8 cellular contexts compared by ENCODE assay signal in genomic region chr22:42608481-42609361, GRCh38. TPM values are rescaled to one million over a fixed set of nuclear protein-coding genes. Genes with fewer than 3 reads are reported as not detected.
DNase-seq lines count a peak whose midpoint lies in the region; ATAC-seq and FAIRE-seq lines count a peak whose summit lies in the region.

No MANE protein-coding gene starts in this region.

- H3K4me3 ChIP-seq in skeletal muscle satellite cell (ENCODE audit: low read length), result peak overlapping the region; percentile 55

- H3K4me1 ChIP-seq in skeletal muscle satellite cell (ENCODE audit: control insufficient read depth, insufficient read depth, low read length), result peaks cover 48% of the 10 kb centered on the region

- peak; percentile 42 for DNase-seq in HTR-8/SVneo (ENCODE audit: insufficient read length, low spot score)
- DNase-seq in amniotic epithelial cell (ENCODE audit: low read depth), result peak; percentile 55
- DNase-seq in left ventricle myocardium superior, result no peak
- no peak for DNase-seq in SKM-1 treated with dmso at 0.1 percent for 144 hours (lab: John Stamatoyannopoulos, UW; ENCODE audit: unreplicated experiment)
- no peak for DNase-seq in HuH-7.5 (ENCODE audit: low spot score)
- no peak for DNase-seq in stimulated activated CD4-positive, alpha-beta T cell treated with anti-CD3 and anti-CD28 coated beads, Interleukin-4, amount 100 ng/mL, for 4 hours

- peak overlapping the region; percentile 78 for H3K4me2 ChIP-seq in skeletal muscle satellite cell (ENCODE audit: low read length)

- no peak for FAIRE-seq in HTR-8/SVneo (lab: Jason Lieb, UNC)

- no peaks in the 10 kb centered on the region for H3K9me3 ChIP-seq in skeletal muscle satellite cell (replicated peaks; ENCODE audit: low read length)

- H3K27me3 ChIP-seq in skeletal muscle satellite cell (ENCODE audit: control insufficient read depth, insufficient read depth, low read length), result no peaks in the 10 kb centered on the region

- intact Hi-C loops in left ventricle myocardium superior (cut with micrococcal nuclease), result no loop called here

- H3K9ac ChIP-seq in skeletal muscle satellite cell (ENCODE audit: low read depth, low read length), result peak overlapping the region; percentile 67

- ATAC-seq in left ventricle myocardium superior, result peak; percentile 34
- ATAC-seq in GM18520 (IDR thresholded peaks at IDR 0.05; ENCODE audit: unreplicated experiment), result no peak

- peaks cover 26% of the 10 kb centered on the region for H3K36me3 ChIP-seq in skeletal muscle satellite cell (ENCODE audit: insufficient read depth, low read length)

RNA-seq across cellular contexts. Expression of gene POLDIP3, which starts 6.0 kb away (rescaled TPM):
- 39.4 TPM for total RNA-seq in left ventricle myocardium superior
- total RNA-seq in skeletal muscle satellite cell (2012; rRNA removed), result 20.5 and 21.0 TPM in 2 replicates

RNA-seq across cellular contexts. Expression of gene ATP5MGL, which starts 31.7 kb away (rescaled TPM):
- total RNA-seq in left ventricle myocardium superior, result 0.55 TPM
- 0.22 and 1.3 TPM in 2 replicates for total RNA-seq in skeletal muscle satellite cell (2012; rRNA removed)

RNA-seq across cellular contexts. Expression of gene CYB5R3, which starts 40.5 kb away (rescaled TPM):
- 283 TPM for total RNA-seq in left ventricle myocardium superior
- total RNA-seq in skeletal muscle satellite cell (2012; rRNA removed), result 56.8 and 86.9 TPM in 2 replicates

RNA-seq across cellular contexts. Expression of gene SERHL2, which starts 55.0 kb away (rescaled TPM):
- total RNA-seq in left ventricle myocardium superior, result 1.6 TPM
- 7.6 TPM in 2 replicates for total RNA-seq in skeletal muscle satellite cell (2012; rRNA removed)

Comparison
In these comparisons a context has a peak if more than half of its experiments do, and no peak if none do; other contexts are left out.
1. DNase-seq: peak in HTR-8/SVneo (single experiment) and amniotic epithelial cell (single experiment); none in left ventricle myocardium superior (single experiment), SKM-1 treated with dmso at 0.1 percent for 144 hours (single experiment), HuH-7.5 (single experiment) and stimulated activated CD4-positive, alpha-beta T cell treated with anti-CD3 and anti-CD28 coated beads, Interleukin-4, amount 100 ng/mL, for 4 hours (0 of 2).